Comparison of ENCODE assay signal across 10 cellular contexts in the genomic region with DNA sequence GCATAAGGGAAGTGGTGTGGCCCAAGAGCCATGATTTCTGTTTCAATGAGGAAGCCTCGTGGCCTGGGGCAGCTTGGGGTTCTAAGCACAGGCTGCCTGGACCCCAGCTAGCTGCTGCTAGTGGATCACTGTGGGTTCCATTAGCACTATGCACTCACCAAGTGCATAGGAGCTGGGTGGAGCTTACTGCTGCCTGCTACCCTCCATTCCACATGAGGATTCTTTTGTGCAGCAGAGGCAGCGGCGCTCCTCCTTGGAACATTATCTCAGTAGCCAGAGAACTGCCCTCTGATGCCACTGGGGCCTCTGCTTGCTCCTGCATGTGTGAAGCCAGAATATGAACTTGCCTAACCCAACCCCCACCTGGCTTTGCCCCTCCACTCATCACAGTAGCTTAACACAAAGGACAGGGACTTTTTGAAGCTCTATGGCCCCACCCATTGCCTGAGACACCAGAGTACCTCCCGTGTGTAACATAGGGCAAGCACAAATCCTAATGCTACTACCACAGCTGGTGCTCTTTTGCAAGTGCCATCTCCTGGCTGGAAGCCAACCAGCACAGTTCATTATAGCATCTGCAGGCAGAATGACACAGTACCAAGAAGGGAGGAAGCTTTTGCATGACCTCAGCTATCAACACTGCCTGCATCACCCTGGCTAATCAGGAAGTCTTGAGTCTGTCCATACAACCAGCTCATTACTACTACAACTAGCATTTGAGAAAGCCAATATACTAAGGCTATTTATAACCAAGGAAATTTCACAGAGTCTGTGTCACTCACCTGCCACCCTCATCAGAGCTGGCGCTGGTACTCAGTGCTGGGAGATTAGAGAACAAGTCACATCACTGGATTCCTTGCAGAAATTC.
DNase-seq lines count a peak whose midpoint lies in the region; ATAC-seq and TF ChIP-seq lines count a peak whose summit lies in the region.
"Had no signal": no experiment of that assay in that cellular context is flagged by ENCODE, and none has a peak within 500 bp of the region (broad histone marks: within the 10 kb centered on the region; RNA-seq: fewer than 3 reads in every experiment).

No MANE protein-coding gene starts in this region.

- H3K4me3 ChIP-seq in AG10803 (ENCODE audit: low read length), result no peak overlapping the region
- H3K4me3 ChIP-seq in HEK293 (ENCODE audit: low read depth, low read length), result no peak overlapping the region
- no peak overlapping the region for H3K4me3 ChIP-seq in thyroid gland (replicated peaks in 1 of 3)
- H3K4me3 ChIP-seq: smooth muscle cell had no signal

- no peak for ATAC-seq in HG03571 (IDR thresholded peaks at IDR 0.05; ENCODE audit: unreplicated experiment)
- no peak for ATAC-seq in activated naive CD4-positive, alpha-beta T cell treated with anti-CD3 and anti-CD28 coated beads, Interleukin-2, amount 50 U/mL, for 72 hours

- H3K4me1 ChIP-seq in HEK293 (ENCODE audit: control insufficient read depth, insufficient read depth, low read length) (no peaks in the 10 kb centered on the region), thyroid gland (no peaks in the 10 kb centered on the region)

- intact Hi-C loops in thyroid gland (cut with DNase I), result no loop called here

- H3K27ac ChIP-seq in HEK293 (ENCODE audit: extremely low read depth, low read depth, low read length), result no peak overlapping the region
- no peak overlapping the region for H3K27ac ChIP-seq in thyroid gland

- TF ChIP-seq POLR2A in thyroid gland (IDR thresholded peaks at IDR 0.05), result no peak

- H3K9me3 Mint-ChIP-seq in activated naive CD4-positive, alpha-beta T cell treated with anti-CD3 and anti-CD28 coated beads, Interleukin-2, amount 50 U/mL, for 72 hours, result peaks cover 0 to 7% of the 10 kb centered on the region in 2 donors

- no peaks in the 10 kb centered on the region for H3K36me3 ChIP-seq in HEK293 (ENCODE audit: control insufficient read depth in 2 of 2, insufficient read depth in 1 of 2, low read length in 2 of 2)
- no peaks in the 10 kb centered on the region for H3K36me3 ChIP-seq in thyroid gland

- no peaks in the 10 kb centered on the region for H3K36me3 Mint-ChIP-seq in activated naive CD4-positive, alpha-beta T cell treated with anti-CD3 and anti-CD28 coated beads, Interleukin-2, amount 50 U/mL, for 72 hours
- H3K36me3 Mint-ChIP-seq: CD4-positive, alpha-beta memory T cell had no signal

- CTCF ChIA-PET in HEK293 (lab: Yijun Ruan, JAX), result no interaction called here

- WGBS in thyroid gland, 2 donors, result 73 to 81% methylated on average over 5 of the region's 5 CpGs

- POLR2A ChIA-PET in HEK293 (lab: Yijun Ruan, JAX), result interaction anchor here (1.3 kb wide), 1 partner anchor 297 kb away, joined by 3 read pairs; a partner anchor contains a TSS

- H3K27ac Mint-ChIP-seq in activated naive CD4-positive, alpha-beta T cell treated with anti-CD3 and anti-CD28 coated beads, Interleukin-2, amount 50 U/mL, for 72 hours, result no peak overlapping the region
- H3K27ac Mint-ChIP-seq: CD4-positive, alpha-beta memory T cell had no signal

- no peaks in the 10 kb centered on the region for H3K27me3 ChIP-seq in thyroid gland

- H3K9me3 ChIP-seq in HEK293 (ENCODE audit: control insufficient read depth, insufficient read depth, low read depth, low read length) (no peaks in the 10 kb centered on the region), thyroid gland (no peaks in the 10 kb centered on the region)

- TF ChIP-seq CTCF in AG10803 (conservative IDR thresholded peaks at IDR 0.05; ENCODE audit: low read length), result no peak
- TF ChIP-seq CTCF in HEK293 (tag by site-specific recombination; IDR thresholded peaks at IDR 0.05), result 0 out of 2 replicates have a peak, but pooled peaks have one; percentile 8
- TF ChIP-seq CTCF in thyroid gland (IDR thresholded peaks at IDR 0.05), result no peak

- DNase-seq in AG10803 (ENCODE audit: low read depth) (peak; percentile 19), NCI-H524 treated with DMSO at 0.1 percent for 48 hours (lab: John Stamatoyannopoulos, UW) (peak; percentile 83), glomerular visceral epithelial cell (ENCODE audit: extremely low spot score) (peak; percentile 40), thyroid gland (no peak)
- DNase-seq in activated naive CD4-positive, alpha-beta T cell treated with anti-CD3 and anti-CD28 coated beads, Interleukin-2, amount 50 U/mL, for 72 hours (ENCODE audit: low spot score in 2 of 2), result no peak
- DNase-seq in central memory CD4-positive, alpha-beta T cell, result no peak
- DNase-seq: CD4-positive, alpha-beta memory T cell had no signal

TF ChIP-seq in HEK293, 187 proteins besides CTCF, POLR2A, EP300 and RAD21:
- TF ChIP-seq, protein P1, sequence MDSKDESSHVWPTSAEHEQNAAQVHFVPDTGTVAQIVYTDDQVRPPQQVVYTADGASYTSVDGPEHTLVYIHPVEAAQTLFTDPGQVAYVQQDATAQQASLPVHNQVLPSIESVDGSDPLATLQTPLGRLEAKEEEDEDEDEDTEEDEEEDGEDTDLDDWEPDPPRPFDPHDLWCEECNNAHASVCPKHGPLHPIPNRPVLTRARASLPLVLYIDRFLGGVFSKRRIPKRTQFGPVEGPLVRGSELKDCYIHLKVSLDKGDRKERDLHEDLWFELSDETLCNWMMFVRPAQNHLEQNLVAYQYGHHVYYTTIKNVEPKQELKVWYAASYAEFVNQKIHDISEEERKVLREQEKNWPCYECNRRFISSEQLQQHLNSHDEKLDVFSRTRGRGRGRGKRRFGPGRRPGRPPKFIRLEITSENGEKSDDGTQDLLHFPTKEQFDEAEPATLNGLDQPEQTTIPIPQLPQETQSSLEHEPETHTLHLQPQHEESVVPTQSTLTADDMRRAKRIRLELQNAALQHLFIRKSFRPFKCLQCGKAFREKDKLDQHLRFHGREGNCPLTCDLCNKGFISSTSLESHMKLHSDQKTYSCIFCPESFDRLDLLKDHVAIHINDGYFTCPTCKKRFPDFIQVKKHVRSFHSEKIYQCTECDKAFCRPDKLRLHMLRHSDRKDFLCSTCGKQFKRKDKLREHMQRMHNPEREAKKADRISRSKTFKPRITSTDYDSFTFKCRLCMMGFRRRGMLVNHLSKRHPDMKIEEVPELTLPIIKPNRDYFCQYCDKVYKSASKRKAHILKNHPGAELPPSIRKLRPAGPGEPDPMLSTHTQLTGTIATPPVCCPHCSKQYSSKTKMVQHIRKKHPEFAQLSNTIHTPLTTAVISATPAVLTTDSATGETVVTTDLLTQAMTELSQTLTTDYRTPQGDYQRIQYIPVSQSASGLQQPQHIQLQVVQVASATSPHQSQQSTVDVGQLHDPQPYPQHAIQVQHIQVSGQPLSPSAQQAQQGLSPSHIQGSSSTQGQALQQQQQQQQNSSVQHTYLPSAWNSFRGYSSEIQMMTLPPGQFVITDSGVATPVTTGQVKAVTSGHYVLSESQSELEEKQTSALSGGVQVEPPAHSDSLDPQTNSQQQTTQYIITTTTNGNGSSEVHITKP (tag by site-specific recombination; IDR thresholded peaks at IDR 0.05), result peak; percentile 34; the same call in 1 of the 2 replicates
- no peak for TF ChIP-seq EGR2 (tag by site-specific recombination; IDR thresholded peaks at IDR 0.05; ENCODE audit: low read depth)

Comparison
In these comparisons a context has a peak if more than half of its experiments do, and no peak if none do; other contexts are left out.
1. DNase-seq: peak in AG10803 (single experiment), NCI-H524 treated with DMSO at 0.1 percent for 48 hours (single experiment) and glomerular visceral epithelial cell (single experiment); none in thyroid gland (0 of 2), activated naive CD4-positive, alpha-beta T cell treated with anti-CD3 and anti-CD28 coated beads, Interleukin-2, amount 50 U/mL, for 72 hours (0 of 2) and central memory CD4-positive, alpha-beta T cell (single experiment).